9 cellular contexts compared by ENCODE assay signal in genomic region chr6:157229733-157230132, GRCh38.
DNase-seq lines count a peak whose midpoint lies in the region; ATAC-seq lines count a peak whose summit lies in the region.
"Had no signal": no experiment of that assay in that cellular context is flagged by ENCODE, and none has a peak within 500 bp of the region (broad histone marks: within the 10 kb centered on the region; RNA-seq: fewer than 3 reads in every experiment).

No MANE protein-coding gene starts in this region.

- ATAC-seq in left colon, result peak; percentile 94
- ATAC-seq in GM21390 (IDR thresholded peaks at IDR 0.05; ENCODE audit: unreplicated experiment), result no peak

- DNase-seq in COR-L47 (lab: John Stamatoyannopoulos, UW), result peak; percentile 89
- DNase-seq in NCI-H1417 treated with DMSO at 0.1 percent for 48 hours (lab: John Stamatoyannopoulos, UW), result peak; percentile 97
- peak; percentile 95 for DNase-seq in NCI-H526 treated with DMSO at 0.1 percent for 48 hours (lab: John Stamatoyannopoulos, UW)
- peak; percentile 70 to 80 for DNase-seq in left colon
- DNase-seq in stimulated activated CD4-positive, alpha-beta T cell treated with anti-CD3 and anti-CD28 coated beads, Interleukin-12 subunit alpha, Interleukin-12 subunit beta, amount 100 ng/mL, for 4 hours, result no peak
- no peak for DNase-seq in stimulated activated CD4-positive, alpha-beta T cell treated with anti-CD3 and anti-CD28 coated beads, Interleukin-1b, Interleukin-23, amount 100 ng/mL, for 48 hours
- no peak for DNase-seq in hepatic stellate cell (ENCODE audit: low spot score)
- DNase-seq: NCI-H446 had no signal

- intact Hi-C loops in left colon (cut with DNase I, micrococcal nuclease), result no loop called here

Comparison
In these comparisons a context has a peak if more than half of its experiments do, and no peak if none do; other contexts are left out.
1. DNase-seq: peak in COR-L47 (single experiment), NCI-H1417 treated with DMSO at 0.1 percent for 48 hours (single experiment), NCI-H526 treated with DMSO at 0.1 percent for 48 hours (single experiment) and left colon (2 of 2); none in stimulated activated CD4-positive, alpha-beta T cell treated with anti-CD3 and anti-CD28 coated beads, Interleukin-12 subunit alpha, Interleukin-12 subunit beta, amount 100 ng/mL, for 4 hours (single experiment), stimulated activated CD4-positive, alpha-beta T cell treated with anti-CD3 and anti-CD28 coated beads, Interleukin-1b, Interleukin-23, amount 100 ng/mL, for 48 hours (single experiment) and hepatic stellate cell (single experiment).